17 cellular contexts compared by ENCODE assay signal in genomic region chr2:19321946-19322345, GRCh38. TPM values are rescaled to one million over a fixed set of nuclear protein-coding genes. Genes with fewer than 3 reads are reported as not detected.
A peak's percentile ranks its signal among the peaks of the same experiment; 100 is the strongest.
DNase-seq lines count a peak whose midpoint lies in the region; ATAC-seq, FAIRE-seq and TF ChIP-seq lines count a peak whose summit lies in the region.
"Had no signal": no experiment of that assay in that cellular context is flagged by ENCODE, and none has a peak within 500 bp of the region (broad histone marks: within the 10 kb centered on the region; RNA-seq: fewer than 3 reads in every experiment).

No MANE protein-coding gene starts in this region.

- no peak overlapping the region for H3K9ac ChIP-seq in astrocyte (ENCODE audit: low read length)

- no peak overlapping the region for H3K4me2 ChIP-seq in astrocyte (ENCODE audit: low read length)

- TF ChIP-seq POLR2A in GM12891 (IDR thresholded peaks at IDR 0.05; ENCODE audit: low read depth, low read length), result no peak

- TF ChIP-seq CTCF in astrocyte (IDR thresholded peaks at IDR 0.05; ENCODE audit: insufficient read depth, low read depth, low read length), result no peak
- TF ChIP-seq CTCF in fibroblast of pulmonary artery (IDR thresholded peaks at IDR 0.05; ENCODE audit: low read length, missing control alignments), result no peak

- H3K4me1 Mint-ChIP-seq in astrocyte (ENCODE audit: low read depth, unreplicated experiment), result no peaks in the 10 kb centered on the region

- no peaks in the 10 kb centered on the region for H3K9me3 Mint-ChIP-seq in astrocyte (ENCODE audit: unreplicated experiment)
- H3K9me3 Mint-ChIP-seq: CD4-positive, alpha-beta T cell had no signal

- H3K27ac ChIP-seq in astrocyte (ENCODE audit: low read depth, low read length), result no peak overlapping the region

- DNase-seq in GM12891 (ENCODE audit: insufficient read length, low spot score) (no peak), astrocyte (ENCODE audit: low read depth) (peak; percentile 31), fibroblast of pulmonary artery (ENCODE audit: low read depth) (peak; percentile 26), non-pigmented ciliary epithelial cell (ENCODE audit: low read depth) (peak; percentile 13), left colon (no peak), glomerular visceral epithelial cell (ENCODE audit: extremely low spot score) (no peak)
- DNase-seq: CD4-positive, alpha-beta T cell; DMS79; GF-D8; KG1; NCI-H1092; NCI-H2107; NCI-H226; SHP77 had no signal

- H3K27ac Mint-ChIP-seq in astrocyte (ENCODE audit: unreplicated experiment), result no peak overlapping the region
- H3K27ac Mint-ChIP-seq: CD4-positive, alpha-beta T cell had no signal

- H2AFZ ChIP-seq in astrocyte (ENCODE audit: low read depth, low read length), result no peak overlapping the region

- no peaks in the 10 kb centered on the region for H3K79me2 ChIP-seq in astrocyte (ENCODE audit: insufficient read depth, low read length)

- H3K9me3 ChIP-seq in astrocyte (ENCODE audit: insufficient read depth, low read depth, low read length), result no peaks in the 10 kb centered on the region

- no peaks in the 10 kb centered on the region for H3K36me3 ChIP-seq in astrocyte (ENCODE audit: insufficient read depth, low read length)

- no peak overlapping the region for H3K4me3 ChIP-seq in astrocyte (ENCODE audit: insufficient read depth, low read depth, low read length)
- H3K4me3 ChIP-seq in fibroblast of pulmonary artery (replicated peaks; ENCODE audit: low read depth, low read length), result no peak overlapping the region

- H3K27me3 ChIP-seq in astrocyte (ENCODE audit: insufficient read depth, low read length), result no peaks in the 10 kb centered on the region

- H4K20me1 ChIP-seq in astrocyte (ENCODE audit: insufficient read depth, low read length), result no peaks in the 10 kb centered on the region

- H3K4me3 Mint-ChIP-seq in astrocyte (ENCODE audit: unreplicated experiment), result no peak overlapping the region
- H3K4me3 Mint-ChIP-seq: CD4-positive, alpha-beta T cell had no signal

- peak; percentile 33 for FAIRE-seq in GM12891 (lab: Jason Lieb, UNC)
- peak; percentile 13 for FAIRE-seq in astrocyte (lab: Jason Lieb, UNC)
- FAIRE-seq: H1 had no signal

- intact Hi-C loops in left colon (cut with DNase I, micrococcal nuclease), result no loop called here

- no peaks in the 10 kb centered on the region for H3K36me3 Mint-ChIP-seq in astrocyte (ENCODE audit: low read depth, unreplicated experiment)

- no peaks in the 10 kb centered on the region for H3K4me1 ChIP-seq in astrocyte (ENCODE audit: insufficient read depth, low read length)

- no peak for ATAC-seq in left colon
- no peak for ATAC-seq in GM21423 (IDR thresholded peaks at IDR 0.05; ENCODE audit: unreplicated experiment)
- ATAC-seq: Panc1 had no signal

- H3K27me3 Mint-ChIP-seq in astrocyte (ENCODE audit: low read depth, unreplicated experiment), result no peaks in the 10 kb centered on the region
- H3K27me3 Mint-ChIP-seq: CD4-positive, alpha-beta T cell had no signal

TF ChIP-seq in GM12891, 5 proteins besides CTCF, POLR2A, EP300 and RAD21:
- TF ChIP-seq TAF1 (IDR thresholded peaks at IDR 0.05; ENCODE audit: low read depth, low read length) (no peak), SPI1 (IDR thresholded peaks at IDR 0.05; ENCODE audit: low read depth, low read length) (no peak), POU2F2 (IDR thresholded peaks at IDR 0.05; ENCODE audit: low read depth, low read length) (no peak), PAX5 (IDR thresholded peaks at IDR 0.05; ENCODE audit: insufficient read depth, low read length, severe bottlenecking) (no peak), POLR2AphosphoS5 (IDR thresholded peaks at IDR 0.05; ENCODE audit: low read depth, low read length) (no peak)
TF ChIP-seq in GM12891: peak in this region for 0.

RNA-seq across cellular contexts. Expression of gene OSR1, which starts 36.5 kb away (rescaled TPM):
- polyA plus RNA-seq in GM12891 (2012; ENCODE audit: low read depth, missing spikeins), result not detected
- total RNA-seq in astrocyte (0.31 and 1.0 TPM in 2 replicates), left colon (1 to 10 TPM; 1.3 to 4.1 TPM)
- total RNA-seq: CD4-positive, alpha-beta T cell had no signal

Comparison
In these comparisons a context has a peak if more than half of its experiments do, and no peak if none do; other contexts are left out.
1. DNase-seq: peak in astrocyte (single experiment), fibroblast of pulmonary artery (single experiment) and non-pigmented ciliary epithelial cell (single experiment); none in GM12891 (single experiment), left colon (0 of 2) and glomerular visceral epithelial cell (single experiment).